Comparison of ENCODE assay signal across 11 cellular contexts in the genomic region with DNA sequence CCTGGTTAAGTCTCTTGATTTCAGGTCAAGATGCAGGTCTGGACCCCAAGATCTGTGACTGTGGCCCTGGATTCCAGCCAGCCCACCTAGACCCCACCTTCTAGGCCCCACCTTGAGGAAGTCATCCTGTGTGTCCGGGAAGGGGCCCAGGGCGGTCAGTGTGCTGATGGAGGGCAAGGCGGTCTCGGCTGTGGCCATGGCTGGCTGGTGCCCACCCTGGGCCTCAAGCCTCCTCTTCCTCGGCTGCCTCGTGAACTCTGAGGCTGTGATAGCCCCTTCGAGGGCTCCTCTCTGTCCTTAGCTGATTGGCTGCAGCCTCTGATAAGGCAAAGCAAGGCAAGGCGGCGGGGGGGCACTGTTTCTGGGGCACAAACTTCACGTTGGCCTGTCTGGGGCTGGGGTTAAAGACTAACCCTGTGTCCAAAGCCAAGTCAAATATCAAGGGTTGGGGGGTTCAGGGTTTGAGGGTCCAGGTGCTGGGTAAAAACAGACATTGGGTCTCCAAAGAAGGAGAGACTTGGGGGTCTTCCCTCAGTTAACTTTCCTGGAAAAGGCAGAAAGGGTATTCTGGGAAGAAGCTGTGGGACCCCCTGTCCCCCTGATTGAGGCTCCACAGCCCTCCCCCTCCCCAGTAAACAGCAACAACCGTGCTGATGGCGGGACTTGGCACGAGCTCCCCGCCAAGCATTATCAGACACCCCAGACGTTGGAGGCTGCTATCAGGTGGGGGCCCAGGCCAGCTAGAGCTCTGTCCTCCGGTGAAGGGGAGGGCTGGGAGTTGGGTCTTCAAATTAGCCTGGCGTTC. TPM values are rescaled to one million over a fixed set of nuclear protein-coding genes. Genes with fewer than 3 reads are reported as not detected.
DNase-seq lines count a peak whose midpoint lies in the region; ATAC-seq, FAIRE-seq and TF ChIP-seq lines count a peak whose summit lies in the region.
"Had no signal": no experiment of that assay in that cellular context is flagged by ENCODE, and none has a peak within 500 bp of the region (broad histone marks: within the 10 kb centered on the region; RNA-seq: fewer than 3 reads in every experiment).

KLF1 (minus strand) TSS at position 259 of the 805 bp plus-strand sequence; CDS start at position 198, 61 bp downstream.

- H3K27ac ChIP-seq in CD4-positive, alpha-beta T cell (ENCODE audit: low read depth, low read length), result no peak within 1 kb of the TSS
- no peak within 1 kb of the TSS for H3K27ac ChIP-seq in coronary artery

- TF ChIP-seq CTCF in CD4-positive, alpha-beta T cell (IDR thresholded peaks at IDR 0.05), result no peak
- no peak for TF ChIP-seq CTCF in LNCaP clone FGC (IDR thresholded peaks at IDR 0.05; ENCODE audit: control insufficient read depth, extremely low read depth, insufficient read depth)
- TF ChIP-seq CTCF in coronary artery (IDR thresholded peaks at IDR 0.05), result no peak
- TF ChIP-seq CTCF in nephron (IDR thresholded peaks at IDR 0.05; ENCODE audit: unreplicated experiment in 3 of 3), result no peak

- POLR2A ChIA-PET in CD4-positive, alpha-beta T cell (lab: Charles Lee), result interaction anchor here (1.3 kb wide), 1 partner anchor 51 kb away, joined by 3 read pairs; the partner anchor contains the start of gene CALR

- H3K9me3 Mint-ChIP-seq in CD4-positive, alpha-beta T cell, result no peaks in the 10 kb centered on the region
- H3K9me3 Mint-ChIP-seq in nephron, result peaks cover 3% of the 10 kb centered on the region

- H3K4me3 Mint-ChIP-seq in CD4-positive, alpha-beta T cell, result peak within 1 kb of the TSS; percentile 66
- peak within 1 kb of the TSS; percentile 35 to 74 (median 55) for H3K4me3 Mint-ChIP-seq in nephron

- intact Hi-C loops in CD4-positive, alpha-beta T cell (cut with DNase I, micrococcal nuclease), result no loop called here

- no peaks in the 10 kb centered on the region for H3K27me3 ChIP-seq in CD4-positive, alpha-beta T cell (ENCODE audit: control insufficient read depth, insufficient read depth, low read length)

- H3K27me3 Mint-ChIP-seq in CD4-positive, alpha-beta T cell, result no peaks in the 10 kb centered on the region
- H3K27me3 Mint-ChIP-seq in nephron (ENCODE audit: low read depth), result peaks cover 67% of the 10 kb centered on the region

- H3K9me3 ChIP-seq in CD4-positive, alpha-beta T cell (ENCODE audit: control insufficient read depth, low read length), result peaks cover 10% of the 10 kb centered on the region

- peak within 1 kb of the TSS; percentile 51; the same call in 1 of the 2 replicates for H3K4me3 ChIP-seq in LNCaP clone FGC (ENCODE audit: low read depth, low read length)
- peak within 1 kb of the TSS; percentile 57 for H3K4me3 ChIP-seq in coronary artery

- no peak for TF ChIP-seq POLR2A in GM12891 (IDR thresholded peaks at IDR 0.05; ENCODE audit: low read depth, low read length)

- H3K36me3 Mint-ChIP-seq in CD4-positive, alpha-beta T cell (ENCODE audit: low read depth), result peaks cover 12% of the 10 kb centered on the region
- H3K36me3 Mint-ChIP-seq in nephron (ENCODE audit: low read depth), result no peaks in the 10 kb centered on the region

- H3K27ac Mint-ChIP-seq in CD4-positive, alpha-beta T cell, result no peak within 1 kb of the TSS
- H3K27ac Mint-ChIP-seq in nephron, result no peak within 1 kb of the TSS

- DNase-seq in CD4-positive, alpha-beta T cell, result no peak
- DNase-seq in LNCaP clone FGC (ENCODE audit: low read depth) (no peak), coronary artery (ENCODE audit: low spot score) (no peak), GM12891 (ENCODE audit: insufficient read length, low spot score) (no peak)
- DNase-seq in NK-92 treated with Interleukin-12 subunit alpha and Interleukin-12 subunit beta, amount 100 ng/mL, for 24 hours (lab: John Stamatoyannopoulos, UW), result no peak
- DNase-seq in stimulated activated naive CD4-positive, alpha-beta T cell (lab: John Stamatoyannopoulos, UW), result no peak
- DNase-seq: NCI-H226 had no signal

- FAIRE-seq in GM12891 (lab: Jason Lieb, UNC), result no peak

- H3K4me1 Mint-ChIP-seq in CD4-positive, alpha-beta T cell (ENCODE audit: low read depth), result peaks cover 39% of the 10 kb centered on the region
- peaks cover 15% of the 10 kb centered on the region for H3K4me1 Mint-ChIP-seq in nephron

- no peak for ATAC-seq in CD4-positive, alpha-beta T cell (ENCODE audit: poor library complexity)
- no peak for ATAC-seq in GM18867 (IDR thresholded peaks at IDR 0.05; ENCODE audit: unreplicated experiment)

- CTCF ChIA-PET in CD4-positive, alpha-beta T cell (lab: Charles Lee), result no interaction called here

TF ChIP-seq in GM12891, 5 proteins besides CTCF, POLR2A, EP300 and RAD21:
- TF ChIP-seq TAF1 (IDR thresholded peaks at IDR 0.05; ENCODE audit: low read depth, low read length) (no peak), SPI1 (IDR thresholded peaks at IDR 0.05; ENCODE audit: low read depth, low read length) (no peak), PAX5 (IDR thresholded peaks at IDR 0.05; ENCODE audit: insufficient read depth, low read length, severe bottlenecking) (no peak), POLR2AphosphoS5 (IDR thresholded peaks at IDR 0.05; ENCODE audit: low read depth, low read length) (no peak), POU2F2 (IDR thresholded peaks at IDR 0.05; ENCODE audit: low read depth, low read length) (no peak)

RNA-seq across cellular contexts. Expression of gene KLF1, which starts in this region (rescaled TPM):
- total RNA-seq in CD4-positive, alpha-beta T cell, result not detected
- 0.05 TPM for polyA plus RNA-seq in GM12891 (2012; ENCODE audit: low read depth, missing spikeins)
- total RNA-seq: fibroblast of lung, ureter had no signal
- polyA plus RNA-seq: fibroblast of lung had no signal
